In genomic region chr22:39177456-39177775, GRCh38 we compare ENCODE assay signal across 1 cellular context.
TF ChIP-seq lines count a peak whose summit lies in the region.

No MANE protein-coding gene starts in this region.

TF ChIP-seq in liver, 16 proteins besides CTCF, POLR2A, EP300 and RAD21 (continued from another document):
- TF ChIP-seq ZBTB33 (IDR thresholded peaks at IDR 0.05), result no peak
